17 cellular contexts compared by ENCODE assay signal in the genomic region with DNA sequence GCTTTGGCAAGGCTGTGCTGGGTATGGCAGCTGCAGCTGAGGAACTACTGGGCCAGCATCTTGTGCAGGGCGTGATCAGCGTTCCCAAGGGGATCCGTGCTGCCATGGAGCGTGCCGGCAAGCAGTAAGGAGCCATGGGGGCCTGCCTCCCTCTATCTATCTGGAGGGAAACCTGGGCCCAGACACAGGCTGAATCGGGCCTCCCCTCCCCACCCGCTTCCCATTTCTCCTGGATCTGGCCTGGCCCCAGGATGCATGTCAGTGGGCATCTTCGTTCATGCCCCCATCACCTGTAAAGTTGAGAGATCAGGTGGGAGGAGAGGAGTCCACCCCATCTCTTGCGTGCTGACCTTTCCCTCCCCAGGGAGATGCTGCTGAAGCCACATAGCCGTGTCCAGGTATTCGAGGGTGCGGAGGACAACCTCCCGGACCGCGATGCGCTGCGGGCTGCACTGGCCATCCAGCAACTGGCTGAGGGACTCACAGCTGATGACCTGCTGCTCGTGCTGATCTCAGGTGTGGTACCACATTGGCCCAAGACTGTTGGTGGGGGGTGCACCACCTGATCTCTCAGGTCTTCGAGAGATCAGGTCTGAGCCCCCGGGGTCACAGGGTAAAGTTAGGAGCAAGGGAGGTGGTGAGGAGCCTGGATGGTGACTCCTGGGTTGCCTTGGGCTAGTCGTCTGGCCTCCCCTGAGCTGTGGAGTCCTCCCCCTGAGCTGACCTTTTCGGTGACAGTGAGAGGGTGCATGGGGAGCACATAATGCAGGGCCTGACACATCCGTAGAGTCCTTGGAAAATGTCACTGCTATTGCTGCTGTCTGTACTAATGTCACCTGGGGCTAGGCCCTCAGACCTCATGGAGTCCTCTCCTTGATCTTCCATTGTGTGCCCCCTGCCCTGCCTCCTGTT. TPM values are rescaled to one million over a fixed set of nuclear protein-coding genes. Genes with fewer than 3 reads are reported as not detected.
DNase-seq lines count a peak whose midpoint lies in the region; ATAC-seq and TF ChIP-seq lines count a peak whose summit lies in the region.
"Had no signal": no experiment of that assay in that cellular context is flagged by ENCODE, and none has a peak within 500 bp of the region (broad histone marks: within the 10 kb centered on the region; RNA-seq: fewer than 3 reads in every experiment).

No MANE protein-coding gene starts in this region.

- no peak overlapping the region for H2AFZ ChIP-seq in GM23248

- H3K36me3 ChIP-seq in duodenal mucosa (ENCODE audit: control insufficient read depth in 1 of 2, insufficient read depth in 2 of 2, low read length in 2 of 2) (peaks cover 22 to 48% of the 10 kb centered on the region in 2 donors), GM23248 (ENCODE audit: low read depth) (no peaks in the 10 kb centered on the region)
- H3K36me3 ChIP-seq: breast epithelium had no signal

- peak overlapping the region; percentile 47 for H3K4me3 Mint-ChIP-seq in activated naive CD8-positive, alpha-beta T cell
- no peak overlapping the region for H3K4me3 Mint-ChIP-seq in activated naive CD8-positive, alpha-beta T cell treated with anti-CD3 and anti-CD28 coated beads, Interleukin-2, amount 50 U/mL, for 24 hours
- peak overlapping the region in 7 of 10 donors; percentile 21 to 76 (median 39) for H3K4me3 Mint-ChIP-seq in naive thymus-derived CD8-positive, alpha-beta T cell

- ATAC-seq in activated naive CD8-positive, alpha-beta T cell treated with anti-CD3 and anti-CD28 coated beads, Interleukin-2, amount 50 U/mL, for 24 hours = no peak
- no peak for ATAC-seq in naive thymus-derived CD8-positive, alpha-beta T cell
- ATAC-seq in GM21515 (IDR thresholded peaks at IDR 0.05; ENCODE audit: unreplicated experiment) = no peak
- ATAC-seq: psoas muscle had no signal

- H3K9me3 Mint-ChIP-seq in activated naive CD8-positive, alpha-beta T cell (ENCODE audit: low read depth) = no peaks in the 10 kb centered on the region
- H3K9me3 Mint-ChIP-seq in activated naive CD8-positive, alpha-beta T cell treated with anti-CD3 and anti-CD28 coated beads, Interleukin-2, amount 50 U/mL, for 24 hours = no peaks in the 10 kb centered on the region
- no peaks in the 10 kb centered on the region for H3K9me3 Mint-ChIP-seq in naive thymus-derived CD8-positive, alpha-beta T cell

- H3K4me2 ChIP-seq in GM23248 (ENCODE audit: unreplicated experiment) = no peak overlapping the region

- H3K9ac ChIP-seq in duodenal mucosa (ENCODE audit: low read depth in 1 of 2, low read length in 2 of 2) (peak overlapping the region; percentile 62 to 82), GM23248 (no peak overlapping the region)

- no peaks in the 10 kb centered on the region for H4K20me1 ChIP-seq in GM23248 (ENCODE audit: insufficient read depth)

- H3K4me1 ChIP-seq in duodenal mucosa (ENCODE audit: control insufficient read depth in 1 of 2, insufficient read depth in 2 of 2, low read length in 2 of 2) (peaks cover 27 to 55% of the 10 kb centered on the region in 2 donors), GM23248 (ENCODE audit: insufficient read depth) (peaks cover 9% of the 10 kb centered on the region)

- in situ Hi-C loops in GM23248 (cut with MboI) = no loop called here

- no peak overlapping the region for H3K27ac Mint-ChIP-seq in activated naive CD8-positive, alpha-beta T cell
- H3K27ac Mint-ChIP-seq in activated naive CD8-positive, alpha-beta T cell treated with anti-CD3 and anti-CD28 coated beads, Interleukin-2, amount 50 U/mL, for 24 hours = no peak overlapping the region
- H3K27ac Mint-ChIP-seq in naive thymus-derived CD8-positive, alpha-beta T cell = peak overlapping the region in 8 of 10 donors; percentile 15 to 87 (median 68)

- H3K4me1 Mint-ChIP-seq in activated naive CD8-positive, alpha-beta T cell (ENCODE audit: low read depth) = peaks cover 27% of the 10 kb centered on the region
- H3K4me1 Mint-ChIP-seq in activated naive CD8-positive, alpha-beta T cell treated with anti-CD3 and anti-CD28 coated beads, Interleukin-2, amount 50 U/mL, for 24 hours = peaks cover 22% of the 10 kb centered on the region
- H3K4me1 Mint-ChIP-seq in naive thymus-derived CD8-positive, alpha-beta T cell = peaks cover 22 to 52% (median 37%) of the 10 kb centered on the region in 4 donors

- no peaks in the 10 kb centered on the region for H3K9me2 ChIP-seq in GM23248 (ENCODE audit: insufficient read depth)

- H3K27me3 ChIP-seq in duodenal mucosa (ENCODE audit: control insufficient read depth in 1 of 2, insufficient read depth in 2 of 2, low read length in 2 of 2) = no peaks in the 10 kb centered on the region
- no peaks in the 10 kb centered on the region for H3K27me3 ChIP-seq in GM23248 (replicated peaks; ENCODE audit: insufficient read depth)
- H3K27me3 ChIP-seq: breast epithelium, upper lobe of left lung had no signal

- peaks cover 6% of the 10 kb centered on the region for H3K36me3 Mint-ChIP-seq in activated naive CD8-positive, alpha-beta T cell
- H3K36me3 Mint-ChIP-seq in activated naive CD8-positive, alpha-beta T cell treated with anti-CD3 and anti-CD28 coated beads, Interleukin-2, amount 50 U/mL, for 24 hours (ENCODE audit: low read depth) = peaks cover 11% of the 10 kb centered on the region
- H3K36me3 Mint-ChIP-seq in naive thymus-derived CD8-positive, alpha-beta T cell = peaks cover 2 to 36% (median 5%) of the 10 kb centered on the region in 3 donors

- 84 to 89% methylated on average over 19 to 21 of the region's 23 CpGs for WGBS in GM23248 (ENCODE audit: low coverage in 1 of 2, low lambda C conversion rate in 2 of 2, missing lambda C conversion rate in 2 of 2), 2 experiments

- H3K27ac ChIP-seq in duodenal mucosa (ENCODE audit: low read depth, low read length) (peak overlapping the region; percentile 26), GM23248 (no peak overlapping the region), coronary artery (no peak overlapping the region)
- H3K27ac ChIP-seq: breast epithelium, psoas muscle, upper lobe of left lung had no signal

- peaks cover 37% of the 10 kb centered on the region for H3K79me2 ChIP-seq in GM23248 (ENCODE audit: insufficient read depth)

- no peaks in the 10 kb centered on the region for H3K27me3 Mint-ChIP-seq in activated naive CD8-positive, alpha-beta T cell
- no peaks in the 10 kb centered on the region for H3K27me3 Mint-ChIP-seq in activated naive CD8-positive, alpha-beta T cell treated with anti-CD3 and anti-CD28 coated beads, Interleukin-2, amount 50 U/mL, for 24 hours
- no peaks in the 10 kb centered on the region for H3K27me3 Mint-ChIP-seq in naive thymus-derived CD8-positive, alpha-beta T cell

- POLR2A ChIA-PET in naive thymus-derived CD8-positive, alpha-beta T cell (lab: Charles Lee) = interaction anchor here (0.5 to 21.1 kb wide), 7 partner anchors 8 to 49 kb away, joined by 3 to 1841 read pairs (median 5); a partner anchor contains a TSS

- no peak for TF ChIP-seq CTCF in coronary artery (IDR thresholded peaks at IDR 0.05)

- no peaks in the 10 kb centered on the region for H3F3A ChIP-seq in GM23248 (ENCODE audit: insufficient read depth)

- peak overlapping the region; percentile 71 to 81 for H3K4me3 ChIP-seq in duodenal mucosa (ENCODE audit: low read depth in 1 of 2, low read length in 2 of 2)
- H3K4me3 ChIP-seq in GM23248 = no peak overlapping the region
- no peak overlapping the region for H3K4me3 ChIP-seq in coronary artery
- H3K4me3 ChIP-seq: breast epithelium, psoas muscle, upper lobe of left lung had no signal

- H3K9me3 ChIP-seq in duodenal mucosa (ENCODE audit: control insufficient read depth in 1 of 2, low read length in 2 of 2) (no peaks in the 10 kb centered on the region), GM23248 (ENCODE audit: low read depth) (no peaks in the 10 kb centered on the region)
- H3K9me3 ChIP-seq: breast epithelium, psoas muscle, upper lobe of left lung had no signal

- no peak for DNase-seq in activated naive CD8-positive, alpha-beta T cell treated with anti-CD3 and anti-CD28 coated beads, Interleukin-2, amount 50 U/mL, for 24 hours
- DNase-seq in naive thymus-derived CD8-positive, alpha-beta T cell = no peak
- DNase-seq in GM23248 = no peak
- DNase-seq in iPS-NIHi11 (ENCODE audit: low spot score) = no peak
- no peak for DNase-seq in coronary artery (ENCODE audit: low spot score)
- DNase-seq: activated CD4-positive, CD25-positive, alpha-beta regulatory T cell treated with anti-CD3 and anti-CD28 coated beads, Interleukin-2, amount 50 U/mL, for 72 hours; effector memory CD4-positive, alpha-beta T cell; GDM1; kidney glomerular epithelial cell; NCI-H187; NCI-H510A treated with DMSO at 0.1 percent for 48 hours; psoas muscle had no signal

RNA-seq across cellular contexts. Expression of a gene that starts 3.2 kb away (rescaled TPM):
- total RNA-seq in naive thymus-derived CD8-positive, alpha-beta T cell = 10 to 100 TPM; 39.9 to 41.5 TPM
- polyA plus RNA-seq in naive thymus-derived CD8-positive, alpha-beta T cell = 10 to 100 TPM in 1 of 3 donors, 1 to 10 TPM in 2; 6.4 to 10.4 (median 7.6) TPM
- 4.9 and 10.0 TPM in 2 replicates for total RNA-seq in GM23248 (2014; rRNA removed; shearing (Covaris generic))
- polyA plus RNA-seq in GM23248 (2016; fragmentation: Nextera tagmentation; extraction: Ambion mirVana) = 2.5 and 2.7 TPM in 2 replicates

RNA-seq across cellular contexts. Expression of a gene that starts 12.4 kb away (rescaled TPM):
- 100 to 1,000 TPM; 190 to 191 TPM for total RNA-seq in naive thymus-derived CD8-positive, alpha-beta T cell
- polyA plus RNA-seq in naive thymus-derived CD8-positive, alpha-beta T cell = 100 to 1,000 TPM; 136 to 172 (median 146) TPM
- 45.3 and 56.1 TPM in 2 replicates for total RNA-seq in GM23248 (2014; rRNA removed; shearing (Covaris generic))
- 16.1 and 18.7 TPM in 2 replicates for polyA plus RNA-seq in GM23248 (2016; fragmentation: Nextera tagmentation; extraction: Ambion mirVana)

RNA-seq across cellular contexts. Expression of a gene that starts 25.3 kb away (rescaled TPM):
- 10 to 100 TPM; 39.4 to 41.4 TPM for total RNA-seq in naive thymus-derived CD8-positive, alpha-beta T cell
- 1 to 10 TPM in 2 of 3 donors, under 1 TPM in 1; 0.21 to 1.3 (median 1.1) TPM for polyA plus RNA-seq in naive thymus-derived CD8-positive, alpha-beta T cell
- 4.0 and 7.0 TPM in 2 replicates for total RNA-seq in GM23248 (2014; rRNA removed; shearing (Covaris generic))
- 0.81 and 0.89 TPM in 2 replicates for polyA plus RNA-seq in GM23248 (2016; fragmentation: Nextera tagmentation; extraction: Ambion mirVana)

RNA-seq across cellular contexts. Expression of a gene that starts 45.3 kb away (rescaled TPM):
- total RNA-seq in naive thymus-derived CD8-positive, alpha-beta T cell = 100 to 1,000 TPM; 108 to 114 TPM
- 100 to 1,000 TPM in 2 of 3 donors, 10 to 100 TPM in 1; 68.0 to 172 (median 106) TPM for polyA plus RNA-seq in naive thymus-derived CD8-positive, alpha-beta T cell
- total RNA-seq in GM23248 (2014; rRNA removed; shearing (Covaris generic)) = 26.7 and 35.7 TPM in 2 replicates
- polyA plus RNA-seq in GM23248 (2016; fragmentation: Nextera tagmentation; extraction: Ambion mirVana) = 19.3 and 21.6 TPM in 2 replicates

RNA-seq across cellular contexts. Expression of a gene that starts 51.9 kb away (rescaled TPM):
- 10 to 100 TPM; 77.2 to 77.6 TPM for total RNA-seq in naive thymus-derived CD8-positive, alpha-beta T cell
- 100 to 1,000 TPM; 112 to 171 (median 142) TPM for polyA plus RNA-seq in naive thymus-derived CD8-positive, alpha-beta T cell
- total RNA-seq in GM23248 (2014; rRNA removed; shearing (Covaris generic)) = 124 and 137 TPM in 2 replicates
- polyA plus RNA-seq in GM23248 (2016; fragmentation: Nextera tagmentation; extraction: Ambion mirVana) = 95.1 and 105 TPM in 2 replicates

Comparison
In these comparisons a context has a peak if more than half of its experiments do, and no peak if none do; other contexts are left out.
1. H3K27ac Mint-ChIP-seq: peak in naive thymus-derived CD8-positive, alpha-beta T cell (8 of 10); none in activated naive CD8-positive, alpha-beta T cell (single experiment) and activated naive CD8-positive, alpha-beta T cell treated with anti-CD3 and anti-CD28 coated beads, Interleukin-2, amount 50 U/mL, for 24 hours (single experiment).
2. H3K4me3 ChIP-seq: peak in duodenal mucosa (2 of 2); none in GM23248 (single experiment) and coronary artery (single experiment).